In genomic region chr22:49310354-49310753, GRCh38 we compare ENCODE assay signal across 16 cellular contexts.
DNase-seq lines count a peak whose midpoint lies in the region; ATAC-seq and TF ChIP-seq lines count a peak whose summit lies in the region.
"Had no signal": no experiment of that assay in that cellular context is flagged by ENCODE, and none has a peak within 500 bp of the region (broad histone marks: within the 10 kb centered on the region; RNA-seq: fewer than 3 reads in every experiment).

No MANE protein-coding gene starts in this region.

- peak; percentile 9 for DNase-seq in right atrium auricular region (ENCODE audit: low spot score)
- DNase-seq in left ventricle myocardium superior = no peak
- peak; percentile 0 for DNase-seq in endothelial cell (ENCODE audit: low spot score)
- DNase-seq in posterior vena cava (ENCODE audit: low spot score) = peak; percentile 34
- DNase-seq in ureter (ENCODE audit: low spot score) = peak; percentile 12
- DNase-seq in NCI-H2227 treated with DMSO at 0.1 percent for 48 hours (lab: John Stamatoyannopoulos, UW) = no peak
- DNase-seq in naive thymus-derived CD8-positive, alpha-beta T cell = no peak
- DNase-seq in H4 (ENCODE audit: low spot score) = no peak
- DNase-seq: KBM-7, NCI-H1417 treated with DMSO at 0.1 percent for 48 hours, NCI-H2029, NCI-H510A treated with DMSO at 0.1 percent for 48 hours had no signal

- ATAC-seq in left ventricle myocardium superior = no peak
- no peak for ATAC-seq in naive thymus-derived CD8-positive, alpha-beta T cell
- ATAC-seq: GM23338, Panc1, Right ventricle myocardium inferior had no signal

- no peaks in the 10 kb centered on the region for H3K4me1 ChIP-seq in right atrium auricular region

- H3K9me3 Mint-ChIP-seq in endothelial cell (ENCODE audit: unreplicated experiment) = no peaks in the 10 kb centered on the region
- no peaks in the 10 kb centered on the region for H3K9me3 Mint-ChIP-seq in naive thymus-derived CD8-positive, alpha-beta T cell
- H3K9me3 Mint-ChIP-seq: GM23338 had no signal

- intact Hi-C loops in left ventricle myocardium superior (cut with micrococcal nuclease) = no loop called here
- intact Hi-C loops in posterior vena cava (cut with DNase I) = no loop called here

- peaks cover 0 to 8% of the 10 kb centered on the region in 2 donors for H3K27me3 ChIP-seq in right atrium auricular region

- no peak overlapping the region for H3K27ac ChIP-seq in right atrium auricular region
- H3K27ac ChIP-seq: C4-2B had no signal

- no peaks in the 10 kb centered on the region for H3K4me1 Mint-ChIP-seq in endothelial cell (ENCODE audit: unreplicated experiment)
- peaks cover 0 to 2% (median 0%) of the 10 kb centered on the region in 4 donors for H3K4me1 Mint-ChIP-seq in naive thymus-derived CD8-positive, alpha-beta T cell
- H3K4me1 Mint-ChIP-seq: GM23338 had no signal

- H3K9me3 ChIP-seq in right atrium auricular region = no peaks in the 10 kb centered on the region

- no peaks in the 10 kb centered on the region for H3K27me3 Mint-ChIP-seq in endothelial cell (ENCODE audit: unreplicated experiment)
- peaks cover 12 to 57% (median 32%) of the 10 kb centered on the region in 5 donors for H3K27me3 Mint-ChIP-seq in naive thymus-derived CD8-positive, alpha-beta T cell

- H3K4me3 Mint-ChIP-seq in endothelial cell (ENCODE audit: unreplicated experiment) = no peak overlapping the region
- H3K4me3 Mint-ChIP-seq in naive thymus-derived CD8-positive, alpha-beta T cell = no peak overlapping the region
- H3K4me3 Mint-ChIP-seq: GM23338 had no signal

- no peak overlapping the region for H3K4me3 ChIP-seq in right atrium auricular region
- H3K4me3 ChIP-seq: GM23338 had no signal

- POLR2A ChIA-PET in naive thymus-derived CD8-positive, alpha-beta T cell (lab: Charles Lee) = no interaction called here

- H3K27ac Mint-ChIP-seq in endothelial cell (ENCODE audit: unreplicated experiment) = no peak overlapping the region
- no peak overlapping the region for H3K27ac Mint-ChIP-seq in naive thymus-derived CD8-positive, alpha-beta T cell
- H3K27ac Mint-ChIP-seq: GM23338 had no signal

- no peaks in the 10 kb centered on the region for H3K36me3 ChIP-seq in right atrium auricular region

- no peaks in the 10 kb centered on the region for H3K36me3 Mint-ChIP-seq in endothelial cell (ENCODE audit: low read depth, unreplicated experiment)
- H3K36me3 Mint-ChIP-seq in naive thymus-derived CD8-positive, alpha-beta T cell = no peaks in the 10 kb centered on the region

- TF ChIP-seq CTCF in right atrium auricular region (IDR thresholded peaks at IDR 0.05) (no peak), endothelial cell (IDR thresholded peaks at IDR 0.05; ENCODE audit: unreplicated experiment) (no peak)

Comparison
In these comparisons a context has a peak if more than half of its experiments do, and no peak if none do; other contexts are left out.
1. DNase-seq: peak in right atrium auricular region (single experiment), endothelial cell (single experiment), posterior vena cava (single experiment) and ureter (single experiment); none in left ventricle myocardium superior (single experiment), NCI-H2227 treated with DMSO at 0.1 percent for 48 hours (single experiment), naive thymus-derived CD8-positive, alpha-beta T cell (0 of 10) and H4 (single experiment).